Comparison of ENCODE assay signal across 10 cellular contexts in genomic region chr5:148790545-148791333, GRCh38. TPM values are rescaled to one million over a fixed set of nuclear protein-coding genes. Genes with fewer than 3 reads are reported as not detected.
DNase-seq lines count a peak whose midpoint lies in the region; ATAC-seq, FAIRE-seq and TF ChIP-seq lines count a peak whose summit lies in the region.
"Had no signal": no experiment of that assay in that cellular context is flagged by ENCODE, and none has a peak within 500 bp of the region (broad histone marks: within the 10 kb centered on the region; RNA-seq: fewer than 3 reads in every experiment).

No MANE protein-coding gene starts in this region.

- H3K4me3 Mint-ChIP-seq in activated T-helper 17 cell treated with anti-CD3 and anti-CD28 coated beads, Interleukin-2, amount 50 U/mL, for 72 hours: peak overlapping the region; percentile 27

- H3K36me3 Mint-ChIP-seq in activated T-helper 17 cell treated with anti-CD3 and anti-CD28 coated beads, Interleukin-2, amount 50 U/mL, for 72 hours (ENCODE audit: low read depth): no peaks in the 10 kb centered on the region

- FAIRE-seq in GM12892 (lab: Jason Lieb, UNC): peak; percentile 21
- FAIRE-seq: colon had no signal

- TF ChIP-seq POLR2A in GM12892 (IDR thresholded peaks at IDR 0.05; ENCODE audit: low read depth, low read length): no peak

- no peaks in the 10 kb centered on the region for H3K9me3 Mint-ChIP-seq in activated T-helper 17 cell treated with anti-CD3 and anti-CD28 coated beads, Interleukin-2, amount 50 U/mL, for 72 hours

- DNase-seq in GM12892 (ENCODE audit: insufficient read length): no peak
- DNase-seq in stimulated activated CD4-positive, alpha-beta T cell treated with anti-CD3 and anti-CD28 coated beads, Interleukin-4, amount 100 ng/mL, for 4 hours: no peak
- DNase-seq in amygdala (lab: John Stamatoyannopoulos, UW): no peak
- no peak for DNase-seq in activated gamma-delta T cell (lab: John Stamatoyannopoulos, UW)
- DNase-seq in KG1 (lab: John Stamatoyannopoulos, UW): no peak

- peaks cover 30% of the 10 kb centered on the region for H3K27me3 Mint-ChIP-seq in activated T-helper 17 cell treated with anti-CD3 and anti-CD28 coated beads, Interleukin-2, amount 50 U/mL, for 72 hours

- H3K27ac Mint-ChIP-seq in activated T-helper 17 cell treated with anti-CD3 and anti-CD28 coated beads, Interleukin-2, amount 50 U/mL, for 72 hours: peak overlapping the region; percentile 91

- ATAC-seq in GM19467 (IDR thresholded peaks at IDR 0.05; ENCODE audit: unreplicated experiment) (peak; percentile 24), HG03045 (IDR thresholded peaks at IDR 0.05; ENCODE audit: unreplicated experiment) (peak; percentile 26)
- peak; percentile 48 for ATAC-seq in activated T-helper 17 cell treated with anti-CD3 and anti-CD28 coated beads, Interleukin-2, amount 50 U/mL, for 72 hours (replicated peaks)
- ATAC-seq: Panc1 had no signal

- H3K4me1 Mint-ChIP-seq in activated T-helper 17 cell treated with anti-CD3 and anti-CD28 coated beads, Interleukin-2, amount 50 U/mL, for 72 hours: peaks cover 27% of the 10 kb centered on the region

RNA-seq across cellular contexts. Expression of gene ADRB2, which starts 35.7 kb away (rescaled TPM):
- polyA plus RNA-seq in GM12892 (2012; ENCODE audit: missing spikeins): not detected
- total RNA-seq in activated T-helper 17 cell treated with anti-CD3 and anti-CD28 coated beads, Interleukin-2, amount 50 U/mL, for 72 hours: 1 to 10 TPM in 1 of 2 donors, under 1 TPM in 1; 0.74 to 1.1 TPM
